Comparison of ENCODE assay signal across 8 cellular contexts in genomic region chr16:1613240-1613639, GRCh38. TPM values are rescaled to one million over a fixed set of nuclear protein-coding genes. Genes with fewer than 3 reads are reported as not detected.
DNase-seq lines count a peak whose midpoint lies in the region; ATAC-seq, FAIRE-seq and TF ChIP-seq lines count a peak whose summit lies in the region.

No MANE protein-coding gene starts in this region.

- peaks cover 8 to 39% of the 10 kb centered on the region in 2 donors for H3K4me1 ChIP-seq in muscle layer of duodenum (ENCODE audit: control insufficient read depth in 1 of 2, insufficient read depth in 2 of 2, low read length in 2 of 2)

- FAIRE-seq in bronchial epithelial cell (lab: Jason Lieb, UNC): no peak

- TF ChIP-seq POLR2A in NB4 (IDR thresholded peaks at IDR 0.05; ENCODE audit: extremely low read depth, insufficient read length): no peak

- no peaks in the 10 kb centered on the region for H3K27me3 ChIP-seq in GM06990 (replicated peaks; ENCODE audit: control insufficient read depth, insufficient read depth, low read length)
- H3K27me3 ChIP-seq in bronchial epithelial cell (ENCODE audit: control insufficient read depth, insufficient read depth, low read length): no peaks in the 10 kb centered on the region
- no peaks in the 10 kb centered on the region for H3K27me3 ChIP-seq in muscle layer of duodenum (ENCODE audit: low read depth, low read length)

- no peak for DNase-seq in GM06990 (ENCODE audit: extremely low read depth, insufficient read length)
- DNase-seq in NB4 (ENCODE audit: low read depth): peak; percentile 40
- DNase-seq in bronchial epithelial cell (ENCODE audit: low read depth): no peak
- no peak for DNase-seq in DMS79 treated with DMSO at 0.1 percent for 48 hours (lab: John Stamatoyannopoulos, UW)
- DNase-seq in GM13976 (ENCODE audit: low spot score): no peak
- no peak for DNase-seq in foreskin melanocyte

- TF ChIP-seq CTCF in GM06990 (IDR thresholded peaks at IDR 0.05; ENCODE audit: insufficient read depth, low read length, poor library complexity, severe bottlenecking) (no peak), NB4 (IDR thresholded peaks at IDR 0.05; ENCODE audit: low read depth, low read length) (no peak), bronchial epithelial cell (IDR thresholded peaks at IDR 0.05; ENCODE audit: insufficient read depth, low read length, severe bottlenecking) (no peak), GM13976 (IDR thresholded peaks at IDR 0.05; ENCODE audit: borderline replicate concordance, control extremely low read depth, extremely low read depth, insufficient read depth, missing control alignments) (no peak)

- no peaks in the 10 kb centered on the region for H3K9me3 ChIP-seq in muscle layer of duodenum (ENCODE audit: control insufficient read depth in 1 of 2, low read length in 2 of 2)

- in situ Hi-C loops in GM13976 (cut with MboI; ENCODE audit: low sequenced_read_pairs, unreplicated experiment): no loop called here

- peak overlapping the region; percentile 45 for H3K27ac ChIP-seq in muscle layer of duodenum (ENCODE audit: low read length)

- H3K4me3 ChIP-seq in GM06990 (replicated peaks; ENCODE audit: low read depth, low read length) (peak overlapping the region; percentile 92), NB4 (ENCODE audit: low read depth, low read length) (peak overlapping the region; percentile 73), bronchial epithelial cell (ENCODE audit: low read depth, low read length) (peak overlapping the region; percentile 72), muscle layer of duodenum (ENCODE audit: low read depth in 1 of 2, low read length in 2 of 2) (peak overlapping the region; percentile 66 to 88)

- H3K36me3 ChIP-seq in GM06990 (ENCODE audit: control insufficient read depth, insufficient read depth, low read length) (peaks cover 2% of the 10 kb centered on the region), bronchial epithelial cell (ENCODE audit: control insufficient read depth, insufficient read depth, low read length) (peaks cover 9% of the 10 kb centered on the region), muscle layer of duodenum (ENCODE audit: control insufficient read depth in 1 of 2, insufficient read depth in 2 of 2, low read length in 2 of 2) (peaks cover 6 to 14% of the 10 kb centered on the region in 2 donors)

- ATAC-seq in GM21381 (IDR thresholded peaks at IDR 0.05; ENCODE audit: unreplicated experiment): no peak

RNA-seq across cellular contexts. Expression of gene CRAMP1, which starts 1.1 kb away (rescaled TPM):
- total RNA-seq in bronchial epithelial cell: 3.9 and 5.0 TPM in 2 replicates

RNA-seq across cellular contexts. Expression of gene IFT140, which starts 1.4 kb away (rescaled TPM):
- total RNA-seq in bronchial epithelial cell: 10.8 and 12.4 TPM in 2 replicates
